In genomic region chr22:42993651-42994275, GRCh38 we compare ENCODE assay signal across 1 cellular context.
TF ChIP-seq lines count a peak whose summit lies in the region.

No MANE protein-coding gene starts in this region.

TF ChIP-seq in HepG2, 621 proteins besides CTCF, POLR2A, EP300 and RAD21 (continued from another document and continues in another):
- TF ChIP-seq ZNF263 (CRISPR knock-in tag; IDR thresholded peaks at IDR 0.05) (peak; percentile 72; the same call in 1 of the 2 replicates), NFE2 (CRISPR knock-in tag; IDR thresholded peaks at IDR 0.05) (no peak), ZNF501 (CRISPR knock-in tag; IDR thresholded peaks at IDR 0.05) (no peak), ZBTB21 (CRISPR knock-in tag; IDR thresholded peaks at IDR 0.05) (no peak; the same call in 1 of the 2 replicates), POLR2AphosphoS5 (IDR thresholded peaks at IDR 0.05; ENCODE audit: low read depth, low read length) (no peak), ZNF530 (CRISPR knock-in tag; IDR thresholded peaks at IDR 0.05; ENCODE audit: low read depth) (no peak), PBX2 (CRISPR knock-in tag; IDR thresholded peaks at IDR 0.05) (no peak), ZNF580 (CRISPR knock-in tag; IDR thresholded peaks at IDR 0.05; ENCODE audit: borderline replicate concordance, low read depth) (no peak), ZNF574 (CRISPR knock-in tag; IDR thresholded peaks at IDR 0.05) (peak; percentile 36; the same call in 1 of the 2 replicates), ZNF784 (CRISPR knock-in tag; IDR thresholded peaks at IDR 0.05; ENCODE audit: borderline replicate concordance) (no peak; the same call in 1 of the 2 replicates), SATB2 (CRISPR knock-in tag; IDR thresholded peaks at IDR 0.05) (peak; percentile 70; the same call in 1 of the 2 replicates), ZNF788 (CRISPR knock-in tag; IDR thresholded peaks at IDR 0.05; ENCODE audit: borderline replicate concordance) (no peak; the same call in 1 of the 2 replicates), BRCA1 (CRISPR knock-in tag; IDR thresholded peaks at IDR 0.05) (no peak), ZNF740 (CRISPR knock-in tag; IDR thresholded peaks at IDR 0.05) (peak; percentile 78; the same call in 1 of the 2 replicates), HNF1B (CRISPR knock-in tag; IDR thresholded peaks at IDR 0.05) (no peak), SMAD9 (CRISPR knock-in tag; IDR thresholded peaks at IDR 0.05) (no peak), BHLHE40 (IDR thresholded peaks at IDR 0.05; ENCODE audit: low read length) (no peak), RERE (CRISPR knock-in tag; IDR thresholded peaks at IDR 0.05; ENCODE audit: low read depth) (no peak), ATM (IDR thresholded peaks at IDR 0.05; ENCODE audit: borderline replicate concordance) (no peak), ZIK1 (CRISPR knock-in tag; IDR thresholded peaks at IDR 0.05; ENCODE audit: borderline replicate concordance, low read depth) (no peak), KLF11 (CRISPR knock-in tag; IDR thresholded peaks at IDR 0.05) (no peak), ZSCAN31 (CRISPR knock-in tag; IDR thresholded peaks at IDR 0.05; ENCODE audit: low read depth) (peak; percentile 60; the same call in 1 of the 2 replicates), SAFB2 (CRISPR knock-in tag; IDR thresholded peaks at IDR 0.05; ENCODE audit: borderline replicate concordance, low read depth) (no peak), CENPBD1 (CRISPR knock-in tag; IDR thresholded peaks at IDR 0.05; ENCODE audit: borderline replicate concordance, low read depth) (no peak), ZNF350 (CRISPR knock-in tag; IDR thresholded peaks at IDR 0.05; ENCODE audit: borderline replicate concordance, low read depth) (peak; percentile 59; the same call in 1 of the 2 replicates), PHF20 (CRISPR knock-in tag; IDR thresholded peaks at IDR 0.05) (no peak), MEIS1 (CRISPR knock-in tag; IDR thresholded peaks at IDR 0.05; ENCODE audit: borderline replicate concordance) (peak; percentile 38; the same call in 1 of the 2 replicates), PHF21A (CRISPR knock-in tag; IDR thresholded peaks at IDR 0.05) (peak; percentile 86), ZNF160 (CRISPR knock-in tag; IDR thresholded peaks at IDR 0.05) (no peak), TERF1 (CRISPR knock-in tag; IDR thresholded peaks at IDR 0.05) (no peak), CSRNP1 (CRISPR knock-in tag; IDR thresholded peaks at IDR 0.05) (no peak), ZNF609 (CRISPR knock-in tag; IDR thresholded peaks at IDR 0.05; ENCODE audit: borderline replicate concordance) (no peak), ZNF12 (CRISPR knock-in tag; IDR thresholded peaks at IDR 0.05) (peak; percentile 95), KDM1A (CRISPR knock-in tag; IDR thresholded peaks at IDR 0.05) (no peak), THAP11 (CRISPR knock-in tag; IDR thresholded peaks at IDR 0.05) (peak; percentile 70; the same call in 1 of the 2 replicates)
